Comparison of ENCODE assay signal across 28 cellular contexts in the genomic region with DNA sequence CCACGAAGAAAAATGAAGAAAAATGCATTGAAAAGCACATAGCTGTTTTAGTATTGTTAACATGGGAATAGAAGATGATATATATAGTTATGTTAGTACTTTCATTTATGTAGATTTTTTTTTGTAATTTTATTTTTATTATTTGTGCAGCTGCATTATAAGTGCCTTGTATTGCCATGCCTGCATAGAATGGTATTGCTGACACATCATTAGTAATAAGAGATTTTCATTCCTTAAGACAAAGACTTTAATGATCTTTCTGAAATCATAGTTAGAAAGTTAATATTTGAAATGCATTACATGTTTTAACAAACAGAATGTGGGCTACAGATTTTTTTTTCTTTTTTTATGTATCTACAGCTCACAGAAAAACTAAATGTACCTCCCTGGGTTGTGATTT.
"Had no signal": no experiment of that assay in that cellular context is flagged by ENCODE, and none has a peak within 500 bp of the region (broad histone marks: within the 10 kb centered on the region; RNA-seq: fewer than 3 reads in every experiment).

No MANE protein-coding gene starts in this region.

- H3K27me3 ChIP-seq: colonic mucosa, dorsolateral prefrontal cortex, esophagus muscularis mucosa, esophagus squamous epithelium, foreskin keratinocyte, gastrocnemius medialis, gastroesophageal sphincter, heart left ventricle, heart right ventricle had no signal

- H3K36me3 ChIP-seq: colonic mucosa, esophagus muscularis mucosa, esophagus squamous epithelium, gastrocnemius medialis, gastroesophageal sphincter, heart left ventricle, heart right ventricle had no signal

- H3K27ac ChIP-seq: colonic mucosa, coronary artery, dorsolateral prefrontal cortex, epithelial cell of prostate, esophagus muscularis mucosa, esophagus squamous epithelium, foreskin keratinocyte, gastrocnemius medialis, gastroesophageal sphincter, heart left ventricle, heart right ventricle had no signal

- H3K9me3 ChIP-seq: colonic mucosa, esophagus muscularis mucosa, esophagus squamous epithelium, gastrocnemius medialis, gastroesophageal sphincter, heart left ventricle, heart right ventricle had no signal

- FAIRE-seq: colon, endometrium, endothelial cell of umbilical vein, frontal cortex had no signal

- DNase-seq: colonic mucosa; cortex of kidney; dermis blood vessel endothelial cell; dorsolateral prefrontal cortex; effector CD4-positive, alpha-beta T cell; effector CD8-positive, alpha-beta T cell; effector memory CD4-positive, alpha-beta T cell; effector memory CD8-positive, alpha-beta T cell; endodermal cell; erythroblast; esophagus squamous epithelium; foreskin fibroblast; foreskin keratinocyte; foreskin melanocyte; gastrocnemius medialis; glutamatergic neuron; head of caudate nucleus; heart left ventricle; heart right ventricle had no signal

- H3K4me3 ChIP-seq: colonic mucosa, coronary artery, dorsolateral prefrontal cortex, esophagus muscularis mucosa, esophagus squamous epithelium, gastrocnemius medialis, gastroesophageal sphincter, heart left ventricle, heart right ventricle had no signal

- ATAC-seq: effector memory CD8-positive, alpha-beta T cell; esophagus mucosa; foreskin keratinocyte; gastrocnemius medialis; gastroesophageal sphincter; heart left ventricle; heart right ventricle had no signal

- H3K4me1 ChIP-seq: colonic mucosa, esophagus squamous epithelium, foreskin keratinocyte, gastrocnemius medialis, heart left ventricle, heart right ventricle had no signal
